In the genomic region with DNA sequence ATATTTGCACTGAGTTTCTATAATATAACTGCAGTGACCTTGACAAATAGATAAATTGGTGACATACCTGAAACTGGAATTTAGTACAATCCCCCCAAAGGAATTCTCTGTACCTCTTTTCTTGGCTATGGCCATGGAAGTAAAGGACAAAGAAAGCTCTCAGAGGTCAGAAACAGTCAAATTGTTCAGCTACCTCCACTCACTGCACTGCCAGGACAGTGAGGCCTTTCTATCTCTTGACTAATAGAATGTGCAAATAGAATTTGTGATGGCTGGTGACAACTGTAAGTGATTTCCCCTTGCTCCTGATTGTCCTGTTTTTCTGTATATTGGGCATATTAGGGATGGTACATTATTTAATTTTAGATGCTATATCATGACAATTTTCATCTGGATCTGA, we compare ENCODE assay signal across 35 cellular contexts.
"Had no signal": no experiment of that assay in that cellular context is flagged by ENCODE, and none has a peak within 500 bp of the region (broad histone marks: within the 10 kb centered on the region; RNA-seq: fewer than 3 reads in every experiment).

No MANE protein-coding gene starts in this region.

- H3K27ac ChIP-seq: KMS-11 had no signal

- H3K27me3 ChIP-seq: MG63 had no signal

- H3K9me3 ChIP-seq: MG63 had no signal

- DNase-seq: Karpas-422, Kasumi-1, KG1, MG63, MM.1S, MV-4-11, NCI-H1048, NCI-H1092, NCI-H1092 treated with DMSO at 0.1 percent for 48 hours, NCI-H1105, NCI-H1105 treated with DMSO at 0.1 percent for 48 hours, NCI-H1417, NCI-H1417 treated with DMSO at 0.1 percent for 48 hours, NCI-H1436, NCI-H1436 treated with DMSO at 0.1 percent for 48 hours, NCI-H146, NCI-H1694, NCI-H1694 treated with DMSO at 0.1 percent for 48 hours, NCI-H187, NCI-H187 treated with DMSO at 0.1 percent for 48 hours, NCI-H1930, NCI-H2029, NCI-H2029 treated with DMSO at 0.1 percent for 48 hours, NCI-H2081, NCI-H2081 treated with DMSO at 0.1 percent for 48 hours, NCI-H2107, NCI-H2171, NCI-H2171 treated with DMSO at 0.1 percent for 48 hours, NCI-H2227 treated with DMSO at 0.1 percent for 48 hours, NCI-H226, NCI-H345, NCI-H446, NCI-H446 treated with DMSO at 0.1 percent for 48 hours, NCI-H510A had no signal

- H3K36me3 ChIP-seq: MG63 had no signal

- H3K4me3 ChIP-seq: MG63 had no signal
